Comparison of ENCODE assay signal across 9 cellular contexts in genomic region chr17:51487947-51488346, GRCh38.
A peak's percentile ranks its signal among the peaks of the same experiment; 100 is the strongest.
DNase-seq lines count a peak whose midpoint lies in the region; ATAC-seq, FAIRE-seq and TF ChIP-seq lines count a peak whose summit lies in the region.
"Had no signal": no experiment of that assay in that cellular context is flagged by ENCODE, and none has a peak within 500 bp of the region (broad histone marks: within the 10 kb centered on the region; RNA-seq: fewer than 3 reads in every experiment).

No MANE protein-coding gene starts in this region.

- TF ChIP-seq POLR2A in esophagus squamous epithelium (IDR thresholded peaks at IDR 0.05) (no peak), adrenal gland (IDR thresholded peaks at IDR 0.05) (no peak)

- peak overlapping the region in 1 of 7 donors; percentile 11 for H3K27ac Mint-ChIP-seq in CD4-positive, alpha-beta memory T cell
- H3K27ac Mint-ChIP-seq in activated CD4-positive, alpha-beta T cell treated with anti-CD3 and anti-CD28 coated beads, Interleukin-2, amount 10 ng/mL, durations not matched to agents 7 days and 5 days: no peak overlapping the region

- H3K27me3 ChIP-seq in CD4-positive, alpha-beta memory T cell (ENCODE audit: insufficient read depth, low read length): peaks cover 6% of the 10 kb centered on the region
- H3K27me3 ChIP-seq in keratinocyte (ENCODE audit: control insufficient read depth, extremely low read depth, insufficient read depth, low read length) (no peaks in the 10 kb centered on the region), esophagus squamous epithelium (peaks cover 0 to 4% (median 0%) of the 10 kb centered on the region in 4 donors), adrenal gland (peaks cover 6% of the 10 kb centered on the region)

- H3K4me1 ChIP-seq in CD4-positive, alpha-beta memory T cell (ENCODE audit: insufficient read depth, low read length): no peaks in the 10 kb centered on the region
- no peaks in the 10 kb centered on the region for H3K4me1 ChIP-seq in keratinocyte (ENCODE audit: control insufficient read depth, extremely low read depth, insufficient read depth, low read length)
- H3K4me1 ChIP-seq in esophagus squamous epithelium: peaks cover 0 to 6% (median 0%) of the 10 kb centered on the region in 3 donors
- H3K4me1 ChIP-seq in adrenal gland (replicated peaks in 1 of 2): no peaks in the 10 kb centered on the region

- H3K9ac ChIP-seq in keratinocyte (ENCODE audit: control insufficient read depth, extremely low read depth, insufficient read depth, low read length): no peak overlapping the region

- no peak for ATAC-seq in HG03095 (IDR thresholded peaks at IDR 0.05; ENCODE audit: unreplicated experiment)

- H3K4me3 Mint-ChIP-seq in CD4-positive, alpha-beta memory T cell: peak overlapping the region in 1 of 8 donors; percentile 17
- H3K4me3 Mint-ChIP-seq in activated CD4-positive, alpha-beta T cell treated with anti-CD3 and anti-CD28 coated beads, Interleukin-2, amount 10 ng/mL, durations not matched to agents 7 days and 5 days: no peak overlapping the region

- H2AFZ ChIP-seq in keratinocyte (ENCODE audit: control insufficient read depth, low read length): no peak overlapping the region

- DNase-seq in CD4-positive, alpha-beta memory T cell: peak in 3 of 5 donors; percentile 1 to 22 (median 4)
- DNase-seq in HT-29 (ENCODE audit: low spot score) (peak; percentile 39), keratinocyte (ENCODE audit: low read depth, low spot score) (no peak), NCI-H2196 (lab: John Stamatoyannopoulos, UW; ENCODE audit: unreplicated experiment) (no peak), esophagus squamous epithelium (lab: John Stamatoyannopoulos, UW) (no peak), adrenal gland (no peak)
- DNase-seq in activated CD4-positive, alpha-beta T cell treated with anti-CD3 and anti-CD28 coated beads, Interleukin-2, amount 10 ng/mL, durations not matched to agents 7 days and 5 days: peak; percentile 16

- CTCF ChIA-PET in CD4-positive, alpha-beta memory T cell (lab: Charles Lee; ENCODE audit: partially characterized antibody): interaction anchor here (1.0 kb wide), 1 partner anchor 22 kb away, joined by 3 read pairs; no protein-coding TSS in a partner anchor
- CTCF ChIA-PET in activated CD4-positive, alpha-beta T cell treated with anti-CD3 and anti-CD28 coated beads, Interleukin-2, amount 10 ng/mL, durations not matched to agents 7 days and 5 days (lab: Charles Lee): no interaction called here

- H3K36me3 Mint-ChIP-seq in CD4-positive, alpha-beta memory T cell: peaks cover 0 to 4% of the 10 kb centered on the region in 2 donors
- H3K36me3 Mint-ChIP-seq in activated CD4-positive, alpha-beta T cell treated with anti-CD3 and anti-CD28 coated beads, Interleukin-2, amount 10 ng/mL, durations not matched to agents 7 days and 5 days (ENCODE audit: low read depth): no peaks in the 10 kb centered on the region

- no peaks in the 10 kb centered on the region for H3K79me2 ChIP-seq in keratinocyte (ENCODE audit: control insufficient read depth, insufficient read depth, low read length)

- 63 to 70% methylated on average over 12 to 14 of the region's 14 CpGs for WGBS in esophagus squamous epithelium, 2 donors
- WGBS in adrenal gland, 4 donors: 41 to 62% (median 49%) methylated on average over 14 of the region's 14 CpGs

- no peak overlapping the region for H3K27ac ChIP-seq in CD4-positive, alpha-beta memory T cell (ENCODE audit: low read depth, low read length)
- no peak overlapping the region for H3K27ac ChIP-seq in keratinocyte (ENCODE audit: control insufficient read depth, insufficient read depth, low read length)
- H3K27ac ChIP-seq in esophagus squamous epithelium: no peak overlapping the region
- H3K27ac ChIP-seq in adrenal gland: no peak overlapping the region
- H3K27ac ChIP-seq: SK-N-MC had no signal

- TF ChIP-seq CTCF in keratinocyte (optimal IDR thresholded peaks at IDR 0.05 in 1 of 3, IDR thresholded peaks at IDR 0.05 in 1 of 3, conservative IDR thresholded peaks at IDR 0.05 in 1 of 3; ENCODE audit: extremely low read depth in 1 of 3, insufficient read depth in 2 of 3, low read length in 3 of 3) (peak; percentile 17 to 41 (median 28)), esophagus squamous epithelium (IDR thresholded peaks at IDR 0.05) (no peak), adrenal gland (IDR thresholded peaks at IDR 0.05) (no peak)

- H3K4me3 ChIP-seq in CD4-positive, alpha-beta memory T cell (ENCODE audit: low read length in 2 of 2): no peak overlapping the region
- H3K4me3 ChIP-seq in keratinocyte (ENCODE audit: control insufficient read depth in 2 of 3, extremely low read depth in 1 of 3, insufficient read depth in 2 of 3, low read depth in 1 of 3, low read length in 3 of 3) (no peak overlapping the region), esophagus squamous epithelium (no peak overlapping the region), adrenal gland (no peak overlapping the region)
- H3K4me3 ChIP-seq: SK-N-MC had no signal

- peaks cover 0 to 3% (median 1%) of the 10 kb centered on the region in 4 donors for H3K4me1 Mint-ChIP-seq in CD4-positive, alpha-beta memory T cell
- H3K4me1 Mint-ChIP-seq in activated CD4-positive, alpha-beta T cell treated with anti-CD3 and anti-CD28 coated beads, Interleukin-2, amount 10 ng/mL, durations not matched to agents 7 days and 5 days: peaks cover 3% of the 10 kb centered on the region

- peaks cover 0 to 8% (median 4%) of the 10 kb centered on the region in 8 donors for H3K9me3 Mint-ChIP-seq in CD4-positive, alpha-beta memory T cell
- H3K9me3 Mint-ChIP-seq in activated CD4-positive, alpha-beta T cell treated with anti-CD3 and anti-CD28 coated beads, Interleukin-2, amount 10 ng/mL, durations not matched to agents 7 days and 5 days: no peaks in the 10 kb centered on the region

- POLR2A ChIA-PET in CD4-positive, alpha-beta memory T cell (lab: Charles Lee; ENCODE audit: partially characterized antibody): no interaction called here
- POLR2A ChIA-PET in activated CD4-positive, alpha-beta T cell treated with anti-CD3 and anti-CD28 coated beads, Interleukin-2, amount 10 ng/mL, durations not matched to agents 7 days and 5 days (lab: Charles Lee): no interaction called here

- no peaks in the 10 kb centered on the region for H4K20me1 ChIP-seq in keratinocyte (ENCODE audit: control insufficient read depth, extremely low read depth, insufficient read depth, low read length)

- H3K27me3 Mint-ChIP-seq in CD4-positive, alpha-beta memory T cell: peaks cover 12 to 13% of the 10 kb centered on the region in 2 donors
- no peaks in the 10 kb centered on the region for H3K27me3 Mint-ChIP-seq in activated CD4-positive, alpha-beta T cell treated with anti-CD3 and anti-CD28 coated beads, Interleukin-2, amount 10 ng/mL, durations not matched to agents 7 days and 5 days

- no peak for FAIRE-seq in keratinocyte (lab: Jason Lieb, UNC)

- dilution Hi-C loops in keratinocyte (cut with MboI; ENCODE audit: extremely low pct_ligation_motif_present, low sequenced_read_pairs): no loop called here

- no peaks in the 10 kb centered on the region for H3K9me1 ChIP-seq in keratinocyte (ENCODE audit: control insufficient read depth, extremely low read depth, insufficient read depth, low read length)

- H3K4me2 ChIP-seq in keratinocyte (ENCODE audit: control insufficient read depth, extremely low read depth, insufficient read depth, low read depth, low read length): no peak overlapping the region

- no peaks in the 10 kb centered on the region for H3K36me3 ChIP-seq in CD4-positive, alpha-beta memory T cell (ENCODE audit: insufficient read depth, low read length)
- H3K36me3 ChIP-seq in keratinocyte (ENCODE audit: control insufficient read depth in 2 of 2, extremely low read depth in 1 of 2, insufficient read depth in 2 of 2, low read length in 2 of 2): no peaks in the 10 kb centered on the region
- H3K36me3 ChIP-seq in esophagus squamous epithelium: no peaks in the 10 kb centered on the region
- H3K36me3 ChIP-seq in adrenal gland (replicated peaks in 1 of 2): no peaks in the 10 kb centered on the region

- no peaks in the 10 kb centered on the region for H3K9me3 ChIP-seq in CD4-positive, alpha-beta memory T cell (ENCODE audit: control insufficient read depth in 1 of 2, low read length in 2 of 2)
- H3K9me3 ChIP-seq in keratinocyte (ENCODE audit: control insufficient read depth, low read depth, low read length): no peaks in the 10 kb centered on the region
- no peaks in the 10 kb centered on the region for H3K9me3 ChIP-seq in esophagus squamous epithelium
- no peaks in the 10 kb centered on the region for H3K9me3 ChIP-seq in adrenal gland (replicated peaks in 1 of 3)

- intact Hi-C loops in CD4-positive, alpha-beta memory T cell (cut with micrococcal nuclease): no loop called here
- intact Hi-C loops in esophagus squamous epithelium (cut with DNase I) (no loop called here), adrenal gland (cut with DNase I) (no loop called here)

Comparison
In these comparisons a context has a peak if more than half of its experiments do, and no peak if none do; other contexts are left out.
1. DNase-seq: peak in CD4-positive, alpha-beta memory T cell (3 of 5), HT-29 (single experiment) and activated CD4-positive, alpha-beta T cell treated with anti-CD3 and anti-CD28 coated beads, Interleukin-2, amount 10 ng/mL, durations not matched to agents 7 days and 5 days (single experiment); none in keratinocyte (single experiment), NCI-H2196 (single experiment), esophagus squamous epithelium (single experiment) and adrenal gland (0 of 7).
2. CTCF ChIP-seq: peak in keratinocyte (3 of 3); none in esophagus squamous epithelium (0 of 6) and adrenal gland (0 of 6).